In genomic region chr22:39409630-39410029, GRCh38 we compare ENCODE assay signal across 20 cellular contexts.
"Had no signal": no experiment of that assay in that cellular context is flagged by ENCODE, and none has a peak within 500 bp of the region (broad histone marks: within the 10 kb centered on the region; RNA-seq: fewer than 3 reads in every experiment).

No MANE protein-coding gene starts in this region.

- DNase-seq: activated B cell treated with CpG ODN at 0.5 μM for 24 hours; activated naive CD4-positive, alpha-beta T cell; activated naive CD8-positive, alpha-beta T cell treated with anti-CD3 and anti-CD28 coated beads, Interleukin-2, amount 50 U/mL, for 24 hours; activated T-cell treated with anti-CD3 and anti-CD28 coated beads, Interleukin-2, amount 50 U/mL, for 4 hours; effector memory CD4-positive, alpha-beta T cell; erythroblast; hippocampal formation; naive thymus-derived CD8-positive, alpha-beta T cell; occipital lobe; psoas muscle; sigmoid colon; stimulated activated CD4-positive, alpha-beta T cell treated with anti-CD3 and anti-CD28 coated beads, Interleukin-12 subunit alpha, Interleukin-12 subunit beta, amount 100 ng/mL, for 4 hours; stimulated activated CD4-positive, alpha-beta T cell treated with anti-CD3 and anti-CD28 coated beads, Interleukin-2, amount 100 ng/mL, for 48 hours; stimulated activated naive CD8-positive, alpha-beta T cell treated with anti-CD3 and anti-CD28 coated beads, Interleukin-15, Interleukin-2, amounts not matched to agents 100 U/mL and 50 U/mL, for 24 hours; T-helper 2 cell; uterus had no signal

- H3K27me3 ChIP-seq: cardiac muscle cell, sigmoid colon, uterus had no signal

- ATAC-seq: activated naive CD8-positive, alpha-beta T cell treated with anti-CD3 and anti-CD28 coated beads, Interleukin-2, amount 50 U/mL, for 24 hours; activated T-cell treated with anti-CD3 and anti-CD28 coated beads, Interleukin-2, amount 50 U/mL, for 4 hours; mucosa of descending colon; naive thymus-derived CD8-positive, alpha-beta T cell; psoas muscle; stimulated activated naive CD8-positive, alpha-beta T cell treated with anti-CD3 and anti-CD28 coated beads, Interleukin-15, Interleukin-2, amounts not matched to agents 100 U/mL and 50 U/mL, for 24 hours had no signal

- H3K27me3 Mint-ChIP-seq: activated B cell treated with CpG ODN at 0.5 μM for 24 hours; activated naive CD8-positive, alpha-beta T cell treated with anti-CD3 and anti-CD28 coated beads, Interleukin-2, amount 50 U/mL, for 24 hours; naive thymus-derived CD8-positive, alpha-beta T cell had no signal

- H3K9me3 Mint-ChIP-seq: activated B cell treated with CpG ODN at 0.5 μM for 24 hours; activated naive CD8-positive, alpha-beta T cell treated with anti-CD3 and anti-CD28 coated beads, Interleukin-2, amount 50 U/mL, for 24 hours; activated T-cell treated with anti-CD3 and anti-CD28 coated beads, Interleukin-2, amount 50 U/mL, for 4 hours; naive thymus-derived CD8-positive, alpha-beta T cell had no signal

- H3K27ac ChIP-seq: cardiac muscle cell, coronary artery, sigmoid colon, uterus had no signal

- H3K4me3 Mint-ChIP-seq: activated B cell treated with CpG ODN at 0.5 μM for 24 hours; activated naive CD8-positive, alpha-beta T cell treated with anti-CD3 and anti-CD28 coated beads, Interleukin-2, amount 50 U/mL, for 24 hours; activated T-cell treated with anti-CD3 and anti-CD28 coated beads, Interleukin-2, amount 50 U/mL, for 4 hours; naive thymus-derived CD8-positive, alpha-beta T cell had no signal

- H3K27ac Mint-ChIP-seq: activated B cell treated with CpG ODN at 0.5 μM for 24 hours; activated naive CD8-positive, alpha-beta T cell treated with anti-CD3 and anti-CD28 coated beads, Interleukin-2, amount 50 U/mL, for 24 hours had no signal

- H3K4me3 ChIP-seq: cardiac muscle cell, coronary artery, lung, mucosa of descending colon, psoas muscle, sigmoid colon, uterus had no signal
